In the genomic region with DNA sequence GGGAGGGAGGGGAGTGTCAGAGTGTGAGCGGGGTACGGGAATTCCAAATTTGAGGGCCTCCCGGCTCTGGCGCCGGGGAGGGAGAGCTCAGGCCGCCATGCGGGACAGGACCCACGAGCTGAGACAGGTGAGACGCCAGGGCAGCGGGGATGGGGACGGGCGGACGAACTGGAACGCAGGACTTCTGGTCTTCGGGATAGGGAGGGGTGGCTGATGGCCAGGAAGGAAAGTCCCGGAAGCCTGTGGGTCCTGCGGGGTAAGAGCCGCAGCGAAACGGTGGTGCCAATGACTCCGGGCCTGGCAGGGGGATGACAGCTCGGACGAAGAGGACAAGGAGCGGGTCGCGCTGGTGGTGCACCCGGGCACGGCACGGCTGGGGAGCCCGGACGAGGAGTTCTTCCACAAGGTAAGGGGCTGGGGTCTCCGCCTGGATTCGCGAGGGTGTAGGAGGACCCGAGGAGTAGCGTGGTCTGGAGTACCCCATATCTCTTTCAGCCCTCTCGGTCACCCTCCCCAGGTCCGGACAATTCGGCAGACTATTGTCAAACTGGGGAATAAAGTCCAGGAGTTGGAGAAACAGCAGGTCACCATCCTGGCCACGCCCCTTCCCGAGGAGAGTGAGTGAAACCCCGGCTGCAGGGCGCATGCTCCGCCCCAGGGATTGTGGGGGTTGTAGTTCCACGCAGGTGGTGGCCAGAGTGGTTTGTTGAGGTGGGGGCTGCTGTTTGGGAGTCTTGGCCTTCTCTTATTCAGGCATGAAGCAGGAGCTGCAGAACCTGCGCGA, we compare ENCODE assay signal across 8 cellular contexts. TPM values are rescaled to one million over a fixed set of nuclear protein-coding genes. Genes with fewer than 3 reads are reported as not detected.
DNase-seq lines count a peak whose midpoint lies in the region; ATAC-seq and TF ChIP-seq lines count a peak whose summit lies in the region.

No MANE protein-coding gene starts in this region.

- no peak for TF ChIP-seq CTCF in lower leg skin (IDR thresholded peaks at IDR 0.05)

- ATAC-seq in GM19043 (IDR thresholded peaks at IDR 0.05; ENCODE audit: low read depth, unreplicated experiment) (peak; percentile 48), HG03442 (IDR thresholded peaks at IDR 0.05; ENCODE audit: unreplicated experiment) (peak; percentile 33)

- no peak for TF ChIP-seq POLR2A in lower leg skin (IDR thresholded peaks at IDR 0.05)

- 1% methylated on average over 44 to 46 of the region's 47 CpGs for WGBS in lower leg skin, 2 donors

- intact Hi-C loops in lower leg skin (cut with DNase I; ENCODE audit: low total_unique reads), result no loop called here

- peak; percentile 95 for DNase-seq in Ammon's horn (ENCODE audit: low spot score)
- DNase-seq in NCI-H69 (lab: John Stamatoyannopoulos, UW), result peak; percentile 88
- peak; percentile 81 to 82 for DNase-seq in activated CD4-positive, alpha-beta T cell treated with anti-CD3 and anti-CD28 coated beads, Interleukin-2, amount 50 U/mL, for 4 hours
- peak; percentile 68 to 84 for DNase-seq in dermis microvascular lymphatic vessel endothelial cell (ENCODE audit: low read depth in 2 of 2)
- peak; percentile 92 to 98 for DNase-seq in lower leg skin (ENCODE audit: low spot score in 2 of 2)
- DNase-seq in stimulated activated CD4-positive, alpha-beta T cell treated with anti-CD3 and anti-CD28 coated beads, Interleukin-4, amount 100 ng/mL, for 24 hours, result peak; percentile 91

- peak overlapping the region; percentile 93 for H3K4me3 ChIP-seq in lower leg skin (ENCODE audit: low read depth, poor library complexity, severe bottlenecking)

RNA-seq across cellular contexts. Expression of a gene that starts 0.5 kb away (rescaled TPM):
- total RNA-seq in dermis microvascular lymphatic vessel endothelial cell, result 17.5 and 28.2 TPM in 2 replicates
- 10 to 100 TPM; 38.7 to 53.1 (median 46.4) TPM for total RNA-seq in lower leg skin

RNA-seq across cellular contexts. Expression of a gene that starts 23.5 kb away (rescaled TPM):
- 0.26 and 0.38 TPM in 2 replicates for total RNA-seq in dermis microvascular lymphatic vessel endothelial cell
- total RNA-seq in lower leg skin, result 1 to 10 TPM in 1 of 4 donors, under 1 TPM in 3; 0.32 to 1.4 (median 0.44) TPM

RNA-seq across cellular contexts. Expression of a gene that starts 40.1 kb away (rescaled TPM):
- total RNA-seq in dermis microvascular lymphatic vessel endothelial cell, result 5.4 and 7.6 TPM in 2 replicates
- total RNA-seq in lower leg skin, result 10 to 100 TPM; 10.0 to 19.2 (median 12.6) TPM

RNA-seq across cellular contexts. Expression of a gene that starts 40.3 kb away (rescaled TPM):
- total RNA-seq in dermis microvascular lymphatic vessel endothelial cell (8.1 and 13.9 TPM in 2 replicates), lower leg skin (10 to 100 TPM; 25.4 to 30.3 (median 27.1) TPM)

RNA-seq across cellular contexts. Expression of a gene that starts 48.9 kb away (rescaled TPM):
- total RNA-seq in dermis microvascular lymphatic vessel endothelial cell, result 20.8 and 24.7 TPM in 2 replicates
- total RNA-seq in lower leg skin, result 10 to 100 TPM; 12.4 to 29.8 (median 19.0) TPM

Comparison
In these comparisons a context has a peak if more than half of its experiments do, and no peak if none do; other contexts are left out.
1. Peak in every context shown above with its lines: DNase-seq, ATAC-seq and H3K4me3 ChIP-seq.